Comparison of ENCODE assay signal across 11 cellular contexts in the genomic region with DNA sequence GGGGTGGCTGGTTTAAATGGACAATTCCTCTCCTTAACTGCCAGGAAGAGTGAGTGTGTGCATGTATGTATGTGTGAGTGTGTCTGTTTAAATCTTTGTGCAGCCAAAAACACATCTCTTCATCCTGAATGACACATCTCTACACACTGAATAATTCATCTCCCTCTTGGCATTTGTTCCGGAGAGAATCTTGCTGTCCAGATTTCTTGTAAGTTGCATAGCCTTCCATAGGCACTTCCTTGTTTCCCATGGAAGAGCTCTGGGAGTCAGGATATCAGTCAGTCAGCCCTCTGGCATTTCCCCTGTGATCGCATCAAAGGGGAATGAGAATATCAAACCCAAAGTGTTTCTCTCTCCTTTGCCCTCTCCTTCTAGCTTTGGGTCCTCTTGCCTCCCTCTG.
DNase-seq lines count a peak whose midpoint lies in the region; ATAC-seq, FAIRE-seq and TF ChIP-seq lines count a peak whose summit lies in the region.
"Had no signal": no experiment of that assay in that cellular context is flagged by ENCODE, and none has a peak within 500 bp of the region (broad histone marks: within the 10 kb centered on the region; RNA-seq: fewer than 3 reads in every experiment).

No MANE protein-coding gene starts in this region.

- peak; percentile 55 for ATAC-seq in RWPE2 (ENCODE audit: low read depth)
- peak; percentile 21 for ATAC-seq in esophagus mucosa
- no peak for ATAC-seq in pancreas
- ATAC-seq in HG03045 (IDR thresholded peaks at IDR 0.05; ENCODE audit: unreplicated experiment): no peak

- 66 to 83% methylated on average over 2 of the region's 2 CpGs for WGBS in pancreas, 2 donors

- DNase-seq in Caco-2: no peak
- DNase-seq in RWPE2 (ENCODE audit: low spot score): no peak
- no peak for DNase-seq in pancreas
- DNase-seq in ureter (ENCODE audit: low spot score): no peak
- no peak for DNase-seq in NCI-H1930 (lab: John Stamatoyannopoulos, UW)
- DNase-seq in OCI-M2 (lab: John Stamatoyannopoulos, UW; ENCODE audit: unreplicated experiment): no peak
- DNase-seq: activated CD8-positive, alpha-beta memory T cell treated with anti-CD3 and anti-CD28 coated beads, Interleukin-2, amount 50 U/mL, for 4 hours; NCI-H446 had no signal

- peaks cover 72% of the 10 kb centered on the region for H3K36me3 Mint-ChIP-seq in Caco-2 (ENCODE audit: insufficient read depth, unreplicated experiment)

- H3K27me3 ChIP-seq in Caco-2 (replicated peaks; ENCODE audit: control insufficient read depth, insufficient read depth, low read length) (no peaks in the 10 kb centered on the region), RWPE2 (ENCODE audit: insufficient read depth, poor library complexity, severe bottlenecking) (no peaks in the 10 kb centered on the region), pancreas (no peaks in the 10 kb centered on the region)

- peak overlapping the region; percentile 99 for H3K27ac ChIP-seq in RWPE2 (ENCODE audit: poor library complexity, severe bottlenecking)
- peak overlapping the region in 3 of 4 donors; percentile 43 to 73 (median 62) for H3K27ac ChIP-seq in pancreas

- no TSS peak for BruUV-seq in Caco-2 (replicated peaks; lab: Mats Ljungman, UMichigan)

- H3K9me3 Mint-ChIP-seq in Caco-2 (ENCODE audit: unreplicated experiment): no peaks in the 10 kb centered on the region

- CTCF ChIA-PET in Caco-2 (lab: Charles Lee): interaction anchor here (0.6 to 1.7 kb wide), 4 partner anchors 18 to 507 kb away, joined by 3 to 8 read pairs (median 3); a partner anchor contains a TSS

- FAIRE-seq in pancreas (lab: Jason Lieb, UNC): no peak
- FAIRE-seq: kidney had no signal

- POLR2A ChIA-PET in Caco-2 (lab: Charles Lee): no interaction called here

- intact Hi-C loops in Caco-2 (cut with micrococcal nuclease; ENCODE audit: unreplicated experiment): no loop called here
- intact Hi-C loops in pancreas (cut with DNase I): loop anchor here in 1 of 3 donors (10.0 kb wide), 1 partner anchor 71 kb away; a partner anchor contains a TSS

- TF ChIP-seq CTCF in Caco-2 (IDR thresholded peaks at IDR 0.05; ENCODE audit: insufficient read depth in 1 of 2, low read depth in 1 of 2, low read length in 1 of 2, severe bottlenecking in 1 of 2, unreplicated experiment in 1 of 2): no peak
- TF ChIP-seq CTCF in RWPE2 (IDR thresholded peaks at IDR 0.05; ENCODE audit: poor library complexity, severe bottlenecking): no peak
- no peak for TF ChIP-seq CTCF in pancreas (IDR thresholded peaks at IDR 0.05)

- peak overlapping the region; percentile 97 for H3K27ac Mint-ChIP-seq in Caco-2 (ENCODE audit: unreplicated experiment)

- H3K27me3 Mint-ChIP-seq in Caco-2 (ENCODE audit: insufficient read depth, unreplicated experiment): no peaks in the 10 kb centered on the region

- H3K9me3 ChIP-seq in Caco-2 (no peaks in the 10 kb centered on the region), RWPE2 (ENCODE audit: severe bottlenecking) (no peaks in the 10 kb centered on the region), pancreas (no peaks in the 10 kb centered on the region)

- H3K36me3 ChIP-seq in Caco-2 (ENCODE audit: control insufficient read depth, insufficient read depth, low read length) (no peaks in the 10 kb centered on the region; the same call in 1 of the 2 replicates), RWPE2 (ENCODE audit: low read depth) (peaks cover 8% of the 10 kb centered on the region; the same call in 1 of the 2 replicates), pancreas (no peaks in the 10 kb centered on the region)

- no peak overlapping the region for H3K4me3 ChIP-seq in Caco-2 (ENCODE audit: low read depth, low read length)
- H3K4me3 ChIP-seq in RWPE2 (ENCODE audit: severe bottlenecking): no peak overlapping the region
- no peak overlapping the region for H3K4me3 ChIP-seq in pancreas

- peak overlapping the region; percentile 63 for H3K4me3 Mint-ChIP-seq in Caco-2 (ENCODE audit: unreplicated experiment)

- peaks cover 50% of the 10 kb centered on the region for H3K4me1 Mint-ChIP-seq in Caco-2 (ENCODE audit: low read depth, unreplicated experiment)

- H3K4me1 ChIP-seq in Caco-2: peaks cover 61% of the 10 kb centered on the region
- H3K4me1 ChIP-seq in RWPE2 (ENCODE audit: insufficient read depth, poor library complexity, severe bottlenecking): peaks cover 49% of the 10 kb centered on the region
- peaks cover 4 to 34% (median 30%) of the 10 kb centered on the region in 3 donors for H3K4me1 ChIP-seq in pancreas

Comparison
In these comparisons a context has a peak if more than half of its experiments do, and no peak if none do; other contexts are left out.
1. ATAC-seq: peak in RWPE2 (single experiment) and esophagus mucosa (single experiment); none in pancreas (0 of 4) and HG03045 (single experiment).